Comparison of ENCODE assay signal across 1 cellular context in genomic region chr19:52622261-52622660, GRCh38.
TF ChIP-seq lines count a peak whose summit lies in the region.

No MANE protein-coding gene starts in this region.

TF ChIP-seq in H1, 55 proteins besides CTCF, POLR2A, EP300 and RAD21:
- TF ChIP-seq MAX (IDR thresholded peaks at IDR 0.05), result no peak
- no peak for TF ChIP-seq BCL11A (IDR thresholded peaks at IDR 0.05; ENCODE audit: low read depth in 2 of 2, low read length in 2 of 2)
- no peak for TF ChIP-seq RXRA (IDR thresholded peaks at IDR 0.05; ENCODE audit: insufficient read depth, low read depth, low read length)
- no peak for TF ChIP-seq CBX8 (IDR thresholded peaks at IDR 0.05; ENCODE audit: borderline replicate concordance, low read depth, low read length)
